ENCODE assay signal across 11 cellular contexts in the genomic region with DNA sequence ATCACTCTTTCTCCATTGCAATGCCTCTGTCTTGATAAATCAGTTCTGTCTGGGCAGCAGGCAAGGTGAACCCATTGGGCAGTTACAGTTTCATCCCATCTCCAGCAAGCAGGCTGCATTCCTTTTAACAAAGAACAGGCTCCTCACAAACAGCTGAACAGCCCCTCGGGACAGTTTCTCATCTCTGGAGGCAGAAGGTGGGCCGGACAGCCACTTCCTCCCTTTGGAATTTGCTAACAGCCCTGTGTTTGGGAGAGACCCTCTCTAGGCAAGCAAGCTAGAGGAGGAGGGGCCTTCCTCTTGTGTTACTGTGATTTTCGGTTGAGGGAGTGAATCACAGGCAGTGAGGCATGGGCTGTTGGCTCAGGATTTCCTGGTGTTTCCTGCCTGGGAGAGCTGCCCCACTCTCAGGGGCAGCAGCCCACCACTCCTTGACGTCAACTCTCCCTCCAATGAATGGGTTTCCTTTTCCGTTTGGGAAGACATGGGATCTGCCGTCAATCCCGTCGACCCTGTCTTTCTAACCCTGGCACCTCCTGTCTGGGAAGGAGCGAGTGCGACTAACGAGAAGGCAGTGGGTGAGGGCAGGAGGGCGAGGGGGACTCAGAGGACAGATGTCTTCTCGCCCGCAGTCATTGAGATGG. TPM values are rescaled to one million over a fixed set of nuclear protein-coding genes. Genes with fewer than 3 reads are reported as not detected.
A peak's percentile ranks its signal among the peaks of the same experiment; 100 is the strongest.
DNase-seq lines count a peak whose midpoint lies in the region; ATAC-seq, FAIRE-seq and TF ChIP-seq lines count a peak whose summit lies in the region.
"Had no signal": no experiment of that assay in that cellular context is flagged by ENCODE, and none has a peak within 500 bp of the region (broad histone marks: within the 10 kb centered on the region; RNA-seq: fewer than 3 reads in every experiment).

No MANE protein-coding gene starts in this region.

- H2AFZ ChIP-seq in mammary epithelial cell (ENCODE audit: low read depth, low read length), result peak overlapping the region; percentile 24
- H2AFZ ChIP-seq in keratinocyte (ENCODE audit: control insufficient read depth, low read length), result peak overlapping the region; percentile 36

- peaks cover 5% of the 10 kb centered on the region for H3K36me3 Mint-ChIP-seq in stimulated activated memory B cell treated with anti-CD40 and anti-IgM and Interleukin-4, amounts not matched to agents 10 μg/mL and 1 μg/mL and 100 μg/mL, for 72 hours

- H3K4me3 Mint-ChIP-seq in stimulated activated memory B cell treated with anti-CD40 and anti-IgM and Interleukin-4, amounts not matched to agents 10 μg/mL and 1 μg/mL and 100 μg/mL, for 72 hours, result no peak overlapping the region

- H3K27me3 Mint-ChIP-seq in stimulated activated memory B cell treated with anti-CD40 and anti-IgM and Interleukin-4, amounts not matched to agents 10 μg/mL and 1 μg/mL and 100 μg/mL, for 72 hours, result no peaks in the 10 kb centered on the region

- H3K9me3 ChIP-seq in HUES48 (ENCODE audit: control insufficient read depth, insufficient read depth, low read length), result no peaks in the 10 kb centered on the region
- H3K9me3 ChIP-seq in mammary epithelial cell (replicated peaks; ENCODE audit: insufficient read depth, low read length), result no peaks in the 10 kb centered on the region
- no peaks in the 10 kb centered on the region for H3K9me3 ChIP-seq in keratinocyte (ENCODE audit: control insufficient read depth, low read depth, low read length)

- no TSS peak for BruUV-seq in mammary epithelial cell (replicated peaks; lab: Mats Ljungman, UMichigan)

- no peak overlapping the region for H3K4me2 ChIP-seq in mammary epithelial cell (ENCODE audit: insufficient read depth, low read depth, low read length)
- peak overlapping the region; percentile 47 for H3K4me2 ChIP-seq in keratinocyte (ENCODE audit: control insufficient read depth, extremely low read depth, insufficient read depth, low read depth, low read length)

- peaks cover 15% of the 10 kb centered on the region for H3K4me1 Mint-ChIP-seq in stimulated activated memory B cell treated with anti-CD40 and anti-IgM and Interleukin-4, amounts not matched to agents 10 μg/mL and 1 μg/mL and 100 μg/mL, for 72 hours

- WGBS in mammary epithelial cell (ENCODE audit: low coverage, missing lambda C conversion rate), result 63% methylated on average over 12 of the region's 14 CpGs

- H3K27me3 ChIP-seq in HUES48 (ENCODE audit: control insufficient read depth, insufficient read depth, low read length), result no peaks in the 10 kb centered on the region
- no peaks in the 10 kb centered on the region for H3K27me3 ChIP-seq in mammary epithelial cell (ENCODE audit: insufficient read depth, low read length)
- no peaks in the 10 kb centered on the region for H3K27me3 ChIP-seq in keratinocyte (ENCODE audit: control insufficient read depth, extremely low read depth, insufficient read depth, low read length)

- in situ Hi-C loops in mammary epithelial cell (cut with MboI; ENCODE audit: low sequenced_read_pairs in 2 of 2), result no loop called here

- H3K4me1 ChIP-seq in HUES48 (ENCODE audit: control insufficient read depth, insufficient read depth, low read length), result peaks cover 50% of the 10 kb centered on the region
- peaks cover 37% of the 10 kb centered on the region for H3K4me1 ChIP-seq in mammary epithelial cell (ENCODE audit: insufficient read depth, low read length)
- H3K4me1 ChIP-seq in keratinocyte (ENCODE audit: control insufficient read depth, extremely low read depth, insufficient read depth, low read length), result peaks cover 36% of the 10 kb centered on the region

- no peak for TF ChIP-seq CTCF in mammary epithelial cell (conservative IDR thresholded peaks at IDR 0.05 in 1 of 2, IDR thresholded peaks at IDR 0.05 in 1 of 2; ENCODE audit: extremely low read depth in 1 of 2, insufficient read depth in 1 of 2, low read depth in 1 of 2, low read length in 2 of 2)
- no peak for TF ChIP-seq CTCF in keratinocyte (optimal IDR thresholded peaks at IDR 0.05 in 1 of 3, IDR thresholded peaks at IDR 0.05 in 1 of 3, conservative IDR thresholded peaks at IDR 0.05 in 1 of 3; ENCODE audit: extremely low read depth in 1 of 3, insufficient read depth in 2 of 3, low read length in 3 of 3)

- no peak for FAIRE-seq in keratinocyte (lab: Jason Lieb, UNC)

- H4K20me1 ChIP-seq in mammary epithelial cell (ENCODE audit: insufficient read depth, low read length) (no peaks in the 10 kb centered on the region), keratinocyte (ENCODE audit: control insufficient read depth, extremely low read depth, insufficient read depth, low read length) (no peaks in the 10 kb centered on the region)

- H3K36me3 ChIP-seq in HUES48 (ENCODE audit: control insufficient read depth, insufficient read depth, low read length) (no peaks in the 10 kb centered on the region), mammary epithelial cell (ENCODE audit: insufficient read depth, low read length) (no peaks in the 10 kb centered on the region), keratinocyte (ENCODE audit: control insufficient read depth in 2 of 2, extremely low read depth in 1 of 2, insufficient read depth in 2 of 2, low read length in 2 of 2) (no peaks in the 10 kb centered on the region)

- peaks cover 6% of the 10 kb centered on the region for H3K9me1 ChIP-seq in keratinocyte (ENCODE audit: control insufficient read depth, extremely low read depth, insufficient read depth, low read length)

- H3K27ac ChIP-seq in HUES48 (ENCODE audit: low read depth, low read length) (peak overlapping the region; percentile 99), mammary epithelial cell (ENCODE audit: insufficient read depth, low read depth, low read length) (no peak overlapping the region), keratinocyte (ENCODE audit: control insufficient read depth, insufficient read depth, low read length) (peak overlapping the region; percentile 65)

- H3K9me3 Mint-ChIP-seq in stimulated activated memory B cell treated with anti-CD40 and anti-IgM and Interleukin-4, amounts not matched to agents 10 μg/mL and 1 μg/mL and 100 μg/mL, for 72 hours, result no peaks in the 10 kb centered on the region

- DNase-seq in mammary epithelial cell, result no peak
- no peak for DNase-seq in keratinocyte (ENCODE audit: low read depth, low spot score)
- DNase-seq in HPDE6-E6E7 (ENCODE audit: extremely low spot score), result no peak
- DNase-seq in NAMALWA (ENCODE audit: low spot score), result no peak
- DNase-seq: MM.1S, SW 1271 had no signal

- H3K9ac ChIP-seq in HUES48 (ENCODE audit: low read depth, low read length) (peak overlapping the region; percentile 58), mammary epithelial cell (ENCODE audit: insufficient read depth, low read length) (no peak overlapping the region), keratinocyte (ENCODE audit: control insufficient read depth, extremely low read depth, insufficient read depth, low read length) (peak overlapping the region; percentile 36)

- intact Hi-C loops in mammary epithelial cell (cut with micrococcal nuclease), result loop anchor here (5.0 kb wide), 1 partner anchor 48 kb away; no protein-coding TSS in a partner anchor

- peak overlapping the region; percentile 20 for H3K27ac Mint-ChIP-seq in stimulated activated memory B cell treated with anti-CD40 and anti-IgM and Interleukin-4, amounts not matched to agents 10 μg/mL and 1 μg/mL and 100 μg/mL, for 72 hours

- H3K4me3 ChIP-seq in HUES48 (ENCODE audit: low read depth, low read length), result peak overlapping the region; percentile 5; the same call in 1 of the 2 replicates
- no peak overlapping the region for H3K4me3 ChIP-seq in mammary epithelial cell (replicated peaks in 1 of 3; ENCODE audit: insufficient read depth in 1 of 3, low read depth in 2 of 3, low read length in 3 of 3)
- H3K4me3 ChIP-seq in keratinocyte (ENCODE audit: control insufficient read depth in 2 of 3, extremely low read depth in 1 of 3, insufficient read depth in 2 of 3, low read depth in 1 of 3, low read length in 3 of 3), result no peak overlapping the region

- dilution Hi-C loops in mammary epithelial cell (cut with HindIII; ENCODE audit: low sequenced_read_pairs), result no loop called here
- dilution Hi-C loops in keratinocyte (cut with MboI; ENCODE audit: extremely low pct_ligation_motif_present, low sequenced_read_pairs), result no loop called here

- H3K79me2 ChIP-seq in mammary epithelial cell (ENCODE audit: insufficient read depth, low read length) (peaks cover 13% of the 10 kb centered on the region), keratinocyte (ENCODE audit: control insufficient read depth, insufficient read depth, low read length) (peaks cover 9% of the 10 kb centered on the region)

- CTCF ChIA-PET in mammary epithelial cell (lab: Charles Lee; ENCODE audit: low non-redundant PET), result no interaction called here

- ATAC-seq in stimulated activated memory B cell treated with anti-CD40 and anti-IgM and Interleukin-4, amounts not matched to agents 10 μg/mL and 1 μg/mL and 100 μg/mL, for 72 hours, result no peak
- ATAC-seq in GM21717 (IDR thresholded peaks at IDR 0.05; ENCODE audit: unreplicated experiment), result no peak
- ATAC-seq in activated CD4-positive, CD25-positive, alpha-beta regulatory T cell treated with anti-CD3 and anti-CD28 coated beads, Interleukin-2, amount 50 U/mL, for 24 hours, result no peak
- ATAC-seq: HCT116 had no signal

RNA-seq across cellular contexts. Expression of a gene that starts 3.7 kb away (rescaled TPM):
- 10 to 100 TPM; 29.1 to 31.5 TPM for total RNA-seq in mammary epithelial cell
- 19.8 TPM for polyA plus RNA-seq in mammary epithelial cell
- 29.9 TPM for polyA minus RNA-seq in mammary epithelial cell
- polyA plus RNA-seq in keratinocyte, result 18.4 to 21.1 TPM (median 19.6 TPM) in 3 replicates
- polyA plus RNA-seq in keratinocyte (2011; ENCODE audit: low read depth), result 4.4 TPM
- polyA plus RNA-seq in keratinocyte (2011; cell fraction: cytosol; rRNA removed), result 9.7 and 12.4 TPM in 2 replicates
- 57.5 and 59.6 TPM in 2 replicates for polyA plus RNA-seq in keratinocyte (2011; cell fraction: nucleus; rRNA removed)
- 13.5 TPM in 2 replicates for polyA plus RNA-seq in keratinocyte (2012; ENCODE audit: low replicate concordance)
- 19.8 to 30.5 TPM (median 23.7 TPM) in 3 replicates for polyA minus RNA-seq in keratinocyte
- polyA minus RNA-seq in keratinocyte (2011; cell fraction: cytosol; rRNA and poly(A)+ RNA removed), result 16.9 TPM
- 21.7 and 29.6 TPM in 2 replicates for polyA minus RNA-seq in keratinocyte (2011; cell fraction: nucleus; rRNA and poly(A)+ RNA removed)

RNA-seq across cellular contexts. Expression of a gene that starts 14.9 kb away (rescaled TPM):
- total RNA-seq in mammary epithelial cell, result 10 to 100 TPM in 1 of 2 donors, 1 to 10 TPM in 1; 4.3 to 24.7 TPM
- polyA plus RNA-seq in mammary epithelial cell (3.5 TPM), keratinocyte (2.7 to 16.5 TPM (median 9.4 TPM) in 3 replicates)
- polyA minus RNA-seq in mammary epithelial cell (1.8 TPM), keratinocyte (2.3 to 8.1 TPM (median 4.7 TPM) in 3 replicates)
- polyA plus RNA-seq in keratinocyte (2011; ENCODE audit: low read depth), result 0.62 TPM
- polyA plus RNA-seq in keratinocyte (2011; cell fraction: cytosol; rRNA removed), result 5.3 and 9.8 TPM in 2 replicates
- polyA plus RNA-seq in keratinocyte (2011; cell fraction: nucleus; rRNA removed), result 42.9 and 46.8 TPM in 2 replicates
- polyA plus RNA-seq in keratinocyte (2012; ENCODE audit: low replicate concordance), result 1.8 and 2.4 TPM in 2 replicates
- polyA minus RNA-seq in keratinocyte (2011; cell fraction: cytosol; rRNA and poly(A)+ RNA removed), result 13.0 TPM
- 28.2 and 31.1 TPM in 2 replicates for polyA minus RNA-seq in keratinocyte (2011; cell fraction: nucleus; rRNA and poly(A)+ RNA removed)
